In the genomic region with DNA sequence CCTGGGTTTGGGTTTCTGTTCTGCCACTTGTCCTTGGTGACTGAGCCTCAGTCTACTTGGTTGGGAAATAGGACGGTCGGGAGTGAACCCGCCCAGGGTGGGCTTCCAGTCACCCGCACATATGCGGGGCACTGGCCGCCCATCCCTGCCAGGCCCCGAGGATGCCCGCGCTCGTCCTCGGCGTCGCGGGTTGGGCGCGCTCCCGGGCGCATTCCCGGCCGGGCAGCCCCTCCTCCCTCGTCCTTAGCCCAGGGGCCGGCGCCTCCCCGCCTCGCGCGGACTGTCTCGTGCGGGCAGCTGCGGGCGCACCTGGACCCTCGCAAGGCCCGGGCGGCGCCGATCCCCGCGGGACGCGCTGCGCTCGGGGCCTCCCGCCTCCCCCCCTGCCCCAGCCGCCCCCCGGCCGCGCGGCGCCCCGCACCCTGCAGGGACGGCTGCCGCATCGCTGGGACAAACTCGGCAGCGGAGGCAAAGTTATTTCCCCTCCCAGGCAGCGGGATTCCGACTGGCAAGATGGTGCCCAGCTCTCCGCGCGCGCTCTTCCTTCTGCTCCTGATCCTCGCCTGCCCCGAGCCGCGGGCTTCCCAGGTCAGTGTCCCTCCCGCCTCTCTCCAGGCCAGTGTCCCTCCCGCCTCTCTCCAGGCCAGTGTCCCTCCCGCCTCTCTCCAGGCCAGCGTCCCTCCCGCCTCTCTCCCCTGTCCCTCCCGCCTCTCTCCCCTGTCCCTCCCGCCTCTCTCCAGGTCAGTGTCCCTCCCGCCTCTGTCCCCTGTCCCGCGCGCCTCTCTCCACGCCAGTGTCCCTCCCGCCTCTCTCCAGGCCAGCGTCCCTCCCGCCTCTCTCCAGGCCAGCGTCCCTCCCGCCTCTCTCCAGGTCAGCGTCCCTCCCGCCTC, we compare ENCODE assay signal across 8 cellular contexts. TPM values are rescaled to one million over a fixed set of nuclear protein-coding genes. Genes with fewer than 3 reads are reported as not detected.
DNase-seq lines count a peak whose midpoint lies in the region; ATAC-seq lines count a peak whose summit lies in the region.

A gene with protein sequence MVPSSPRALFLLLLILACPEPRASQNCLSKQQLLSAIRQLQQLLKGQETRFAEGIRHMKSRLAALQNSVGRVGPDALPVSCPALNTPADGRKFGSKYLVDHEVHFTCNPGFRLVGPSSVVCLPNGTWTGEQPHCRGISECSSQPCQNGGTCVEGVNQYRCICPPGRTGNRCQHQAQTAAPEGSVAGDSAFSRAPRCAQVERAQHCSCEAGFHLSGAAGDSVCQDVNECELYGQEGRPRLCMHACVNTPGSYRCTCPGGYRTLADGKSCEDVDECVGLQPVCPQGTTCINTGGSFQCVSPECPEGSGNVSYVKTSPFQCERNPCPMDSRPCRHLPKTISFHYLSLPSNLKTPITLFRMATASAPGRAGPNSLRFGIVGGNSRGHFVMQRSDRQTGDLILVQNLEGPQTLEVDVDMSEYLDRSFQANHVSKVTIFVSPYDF (plus strand): TSS at position 243 of the 890 bp plus-strand sequence. CDS start 271 bp downstream, at position 514.

- DNase-seq in DMS53 treated with DMSO at 0.1 percent for 48 hours (lab: John Stamatoyannopoulos, UW; ENCODE audit: unreplicated experiment) (peak; percentile 40), NCI-H146 treated with DMSO at 0.1 percent for 48 hours (lab: John Stamatoyannopoulos, UW; ENCODE audit: unreplicated experiment) (peak; percentile 33), cerebellar cortex (ENCODE audit: low spot score) (peak; percentile 12), memory B cell (ENCODE audit: low spot score in 2 of 2) (peak in 1 of 2 donors; percentile 14), putamen (ENCODE audit: low spot score) (no peak)
- no peak for DNase-seq in effector memory CD8-positive, alpha-beta T cell

- H3K27ac Mint-ChIP-seq in memory B cell: no peak within 1 kb of the TSS
- H3K27ac Mint-ChIP-seq in effector memory CD8-positive, alpha-beta T cell: no peak within 1 kb of the TSS

- H3K36me3 Mint-ChIP-seq in memory B cell: peaks cover 5% of the 10 kb centered on the region
- peaks cover 3% of the 10 kb centered on the region for H3K36me3 Mint-ChIP-seq in effector memory CD8-positive, alpha-beta T cell (ENCODE audit: insufficient read depth)

- peak within 1 kb of the TSS; percentile 76 for H3K4me3 ChIP-seq in urinary bladder (ENCODE audit: low read depth, low read length)

- no peaks in the 10 kb centered on the region for H3K9me3 Mint-ChIP-seq in memory B cell
- H3K9me3 Mint-ChIP-seq in effector memory CD8-positive, alpha-beta T cell: no peaks in the 10 kb centered on the region

- H3K4me3 Mint-ChIP-seq in memory B cell: peak within 1 kb of the TSS; percentile 73
- peak within 1 kb of the TSS in 1 of 2 donors; percentile 51 for H3K4me3 Mint-ChIP-seq in effector memory CD8-positive, alpha-beta T cell

- no peaks in the 10 kb centered on the region for H3K36me3 ChIP-seq in urinary bladder (ENCODE audit: insufficient read depth)

- H3K4me1 ChIP-seq in urinary bladder (ENCODE audit: insufficient read depth): no peaks in the 10 kb centered on the region

- peaks cover 8% of the 10 kb centered on the region for H3K4me1 Mint-ChIP-seq in memory B cell
- H3K4me1 Mint-ChIP-seq in effector memory CD8-positive, alpha-beta T cell (ENCODE audit: low read depth in 2 of 2): peaks cover 0 to 3% of the 10 kb centered on the region in 2 donors

- WGBS in urinary bladder: under 1% methylated on average over 83 of the region's 84 CpGs

- ATAC-seq in memory B cell (ENCODE audit: low read depth) (peak; percentile 19), GM18868 (IDR thresholded peaks at IDR 0.05; ENCODE audit: unreplicated experiment) (no peak)
- no peak for ATAC-seq in effector memory CD8-positive, alpha-beta T cell (replicated peaks)

- peaks cover 19% of the 10 kb centered on the region for H3K27me3 Mint-ChIP-seq in memory B cell
- peaks cover 22 to 59% of the 10 kb centered on the region in 2 donors for H3K27me3 Mint-ChIP-seq in effector memory CD8-positive, alpha-beta T cell

- no peak within 1 kb of the TSS for H3K27ac ChIP-seq in urinary bladder (ENCODE audit: low read depth)

RNA-seq across cellular contexts. Expression of the gene that starts here (rescaled TPM):
- 4.4 TPM for total RNA-seq in urinary bladder
- polyA plus RNA-seq in urinary bladder: 5.0 TPM

Comparison
In these comparisons a context has a peak if more than half of its experiments do, and no peak if none do; other contexts are left out.
1. DNase-seq: peak in DMS53 treated with DMSO at 0.1 percent for 48 hours (single experiment), NCI-H146 treated with DMSO at 0.1 percent for 48 hours (single experiment) and cerebellar cortex (single experiment); none in putamen (single experiment) and effector memory CD8-positive, alpha-beta T cell (0 of 3).